ENCODE assay signal across 19 cellular contexts in genomic region chr2:119495948-119496347, GRCh38. TPM values are rescaled to one million over a fixed set of nuclear protein-coding genes. Genes with fewer than 3 reads are reported as not detected.
"Had no signal": no experiment of that assay in that cellular context is flagged by ENCODE, and none has a peak within 500 bp of the region (broad histone marks: within the 10 kb centered on the region; RNA-seq: fewer than 3 reads in every experiment).

No MANE protein-coding gene starts in this region.

- ATAC-seq: activated naive CD8-positive, alpha-beta T cell treated with anti-CD3 and anti-CD28 coated beads, Interleukin-2, amount 50 U/mL, for 24 hours; gastroesophageal sphincter; sciatic nerve; stimulated activated naive CD8-positive, alpha-beta T cell treated with anti-CD3 and anti-CD28 coated beads, Interleukin-15, Interleukin-2, amounts not matched to agents 100 U/mL and 50 U/mL, for 24 hours had no signal

- H3K4me3 Mint-ChIP-seq: activated naive CD4-positive, alpha-beta T cell treated with anti-CD3 and anti-CD28 coated beads for 36 hours; activated naive CD8-positive, alpha-beta T cell treated with anti-CD3 and anti-CD28 coated beads, Interleukin-2, amount 50 U/mL, for 24 hours; type B pancreatic cell had no signal

- H3K36me3 ChIP-seq: breast epithelium, gastroesophageal sphincter, suprapubic skin had no signal

- H3K4me3 ChIP-seq: breast epithelium, gastroesophageal sphincter, suprapubic skin had no signal

- H3K27ac ChIP-seq: breast epithelium, gastroesophageal sphincter, suprapubic skin had no signal

- H3K27me3 ChIP-seq: breast epithelium had no signal

- H3K4me1 Mint-ChIP-seq: activated naive CD8-positive, alpha-beta T cell treated with anti-CD3 and anti-CD28 coated beads, Interleukin-2, amount 50 U/mL, for 24 hours had no signal

- H3K4me1 ChIP-seq: breast epithelium had no signal

- H3K9me3 ChIP-seq: suprapubic skin had no signal

- H3K36me3 Mint-ChIP-seq: type B pancreatic cell had no signal

- DNase-seq: activated CD4-positive, CD25-positive, alpha-beta regulatory T cell; activated naive CD4-positive, alpha-beta T cell treated with anti-CD3 and anti-CD28 coated beads for 36 hours; activated naive CD8-positive, alpha-beta T cell treated with anti-CD3 and anti-CD28 coated beads, Interleukin-2, amount 50 U/mL, for 24 hours; activated T-cell treated with anti-CD3 and anti-CD28 coated beads for 4 hours; aorta; erythroblast; kidney glomerular epithelial cell; midbrain; posterior cingulate gyrus; stimulated activated naive CD8-positive, alpha-beta T cell treated with anti-CD3 and anti-CD28 coated beads, Interleukin-15, Interleukin-2, amounts not matched to agents 100 U/mL and 50 U/mL, for 24 hours had no signal

- H3K27ac Mint-ChIP-seq: activated naive CD4-positive, alpha-beta T cell treated with anti-CD3 and anti-CD28 coated beads for 36 hours; activated naive CD8-positive, alpha-beta T cell treated with anti-CD3 and anti-CD28 coated beads, Interleukin-2, amount 50 U/mL, for 24 hours; activated T-helper 2 cell treated with anti-CD3 and anti-CD28 coated beads, Interferon-gamma antibody, Interleukin-2, Interleukin-4, amounts not matched to agents 10 μg/mL and 5 μg/mL and 100 μg/mL, durations not matched to agents 14 hours and 24 hours and 36 hours; type B pancreatic cell had no signal

RNA-seq across cellular contexts. Expression of gene SCTR, which starts 28.3 kb away (rescaled TPM):
- total RNA-seq: activated naive CD4-positive, alpha-beta T cell treated with anti-CD3 and anti-CD28 coated beads for 36 hours; activated T-helper 2 cell treated with anti-CD3 and anti-CD28 coated beads, Interferon-gamma antibody, Interleukin-2, Interleukin-4, amounts not matched to agents 10 μg/mL and 5 μg/mL and 100 μg/mL, durations not matched to agents 14 hours and 24 hours and 36 hours; aorta; breast epithelium; dermis microvascular lymphatic vessel endothelial cell; lung microvascular endothelial cell; sciatic nerve; suprapubic skin; T-helper 2 cell treated with Interferon-gamma antibody and Interleukin-4, amounts not matched to agents 100 ng/mL and 5 ng/mL, for 36 hours had no signal

RNA-seq across cellular contexts. Expression of gene CFAP221, which starts 48.3 kb away (rescaled TPM):
- total RNA-seq: activated naive CD4-positive, alpha-beta T cell treated with anti-CD3 and anti-CD28 coated beads for 36 hours; activated T-helper 2 cell treated with anti-CD3 and anti-CD28 coated beads, Interferon-gamma antibody, Interleukin-2, Interleukin-4, amounts not matched to agents 10 μg/mL and 5 μg/mL and 100 μg/mL, durations not matched to agents 14 hours and 24 hours and 36 hours; dermis microvascular lymphatic vessel endothelial cell; lung microvascular endothelial cell; T-helper 2 cell treated with Interferon-gamma antibody and Interleukin-4, amounts not matched to agents 100 ng/mL and 5 ng/mL, for 36 hours had no signal
